9 cellular contexts compared by ENCODE assay signal in the genomic region with DNA sequence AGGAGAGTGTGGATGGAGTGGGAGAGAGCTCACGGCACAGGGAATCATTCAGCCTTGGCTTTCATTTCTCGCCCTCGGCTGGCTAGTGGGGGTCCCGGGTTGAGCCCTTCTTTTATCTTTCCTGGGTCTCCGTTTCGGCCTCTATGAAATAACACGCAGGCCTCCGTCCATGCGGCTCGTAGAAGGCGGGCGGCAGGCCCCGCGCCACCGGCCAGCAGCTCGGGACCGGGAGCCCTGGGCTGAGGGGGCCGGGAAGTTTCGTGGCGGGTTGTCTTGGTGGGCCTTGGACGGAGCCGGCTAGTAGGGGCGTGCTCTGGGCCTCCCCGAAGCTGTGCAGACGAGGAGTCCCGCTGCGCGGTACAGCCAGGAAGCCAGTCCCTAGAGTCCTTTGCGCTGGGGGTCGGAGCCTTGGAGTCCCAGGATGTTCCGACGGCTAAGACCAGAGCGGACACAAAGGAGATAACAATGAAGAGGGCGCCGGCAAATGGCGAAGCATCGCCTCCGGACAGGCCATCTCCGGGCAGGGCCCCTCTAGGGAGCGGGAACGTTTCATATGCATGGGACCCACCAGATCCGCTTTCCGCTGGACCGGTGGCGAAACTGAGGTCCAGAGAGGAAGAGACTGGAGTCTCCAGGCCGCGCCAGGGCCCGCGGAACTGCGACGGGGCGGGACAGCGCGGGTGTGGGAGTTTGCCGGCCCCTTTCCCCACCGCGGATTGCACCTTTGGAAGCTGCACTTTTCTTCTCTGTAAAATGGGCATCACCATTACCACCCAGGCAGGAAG. TPM values are rescaled to one million over a fixed set of nuclear protein-coding genes. Genes with fewer than 3 reads are reported as not detected.
A peak's percentile ranks its signal among the peaks of the same experiment; 100 is the strongest.
DNase-seq lines count a peak whose midpoint lies in the region; ATAC-seq lines count a peak whose summit lies in the region.
"Had no signal": no experiment of that assay in that cellular context is flagged by ENCODE, and none has a peak within 500 bp of the region (broad histone marks: within the 10 kb centered on the region; RNA-seq: fewer than 3 reads in every experiment).

No MANE protein-coding gene starts in this region.

- no peaks in the 10 kb centered on the region for H3K9me3 ChIP-seq in HUES64 (ENCODE audit: insufficient read depth, low read depth, low read length)

- POLR2A ChIA-PET in naive thymus-derived CD8-positive, alpha-beta T cell (lab: Charles Lee): interaction anchor here (0.7 to 2.4 kb wide), 4 partner anchors 9 to 378 kb away, joined by 3 to 20 read pairs (median 5); partner anchors contain the start of gene MAP2K5

- peaks cover 25% of the 10 kb centered on the region for H3K4me1 ChIP-seq in HUES64 (ENCODE audit: insufficient read depth, low read length)

- WGBS in HUES64: 1% methylated on average over 57 of the region's 57 CpGs

- intact Hi-C loops in dendritic cell treated with granulocyte-macrophage colony-stimulating factor and Interleukin-4, amounts not matched to agents 40 ng/mL and 50 ng/mL, for 4 days (cut with micrococcal nuclease): loop anchor here (1.0 to 10.0 kb wide), 3 partner anchors 378 to 891 kb away; no protein-coding TSS in a partner anchor

- DNase-seq in AG20443 (ENCODE audit: low spot score): peak; percentile 13
- peak in 1 of 10 donors; percentile 30 for DNase-seq in naive thymus-derived CD8-positive, alpha-beta T cell
- DNase-seq in NCI-H2029 (lab: John Stamatoyannopoulos, UW): no peak
- DNase-seq: NCI-H1930 had no signal

- H3K27me3 Mint-ChIP-seq in dendritic cell treated with granulocyte-macrophage colony-stimulating factor and Interleukin-4, amounts not matched to agents 40 ng/mL and 50 ng/mL, for 4 days: peaks cover 60% of the 10 kb centered on the region
- H3K27me3 Mint-ChIP-seq in naive thymus-derived CD8-positive, alpha-beta T cell: peaks cover 21 to 61% (median 39%) of the 10 kb centered on the region in 5 donors

- H3K9ac ChIP-seq in HUES64 (ENCODE audit: low read depth, low read length): no peak overlapping the region; the same call in 1 of the 2 replicates

- no peaks in the 10 kb centered on the region for H3K9me3 Mint-ChIP-seq in dendritic cell treated with granulocyte-macrophage colony-stimulating factor and Interleukin-4, amounts not matched to agents 40 ng/mL and 50 ng/mL, for 4 days
- H3K9me3 Mint-ChIP-seq in naive thymus-derived CD8-positive, alpha-beta T cell: peaks cover 0 to 5% (median 2%) of the 10 kb centered on the region in 9 donors

- H3K27ac Mint-ChIP-seq in dendritic cell treated with granulocyte-macrophage colony-stimulating factor and Interleukin-4, amounts not matched to agents 40 ng/mL and 50 ng/mL, for 4 days: peak overlapping the region; percentile 32
- peak overlapping the region in 2 of 10 donors; percentile 19 to 43 for H3K27ac Mint-ChIP-seq in naive thymus-derived CD8-positive, alpha-beta T cell

- H3K27me3 ChIP-seq in HUES64 (ENCODE audit: insufficient read depth, low read length): peaks cover 89% of the 10 kb centered on the region

- peaks cover 69% of the 10 kb centered on the region for H3K4me1 Mint-ChIP-seq in dendritic cell treated with granulocyte-macrophage colony-stimulating factor and Interleukin-4, amounts not matched to agents 40 ng/mL and 50 ng/mL, for 4 days (ENCODE audit: low read depth)
- H3K4me1 Mint-ChIP-seq in naive thymus-derived CD8-positive, alpha-beta T cell: peaks cover 24 to 62% (median 54%) of the 10 kb centered on the region in 4 donors

- no peak for ATAC-seq in naive thymus-derived CD8-positive, alpha-beta T cell
- no peak for ATAC-seq in HG03521 (IDR thresholded peaks at IDR 0.05; ENCODE audit: unreplicated experiment)
- no peak for ATAC-seq in GM18511 (IDR thresholded peaks at IDR 0.05; ENCODE audit: unreplicated experiment)
- ATAC-seq in GM21423 (IDR thresholded peaks at IDR 0.05; ENCODE audit: unreplicated experiment): no peak

- H3K27ac ChIP-seq in HUES64 (ENCODE audit: low read depth, low read length): no peak overlapping the region

- H3K36me3 ChIP-seq in HUES64 (ENCODE audit: insufficient read depth, low read length): no peaks in the 10 kb centered on the region

- peak overlapping the region; percentile 70 for H3K4me3 Mint-ChIP-seq in dendritic cell treated with granulocyte-macrophage colony-stimulating factor and Interleukin-4, amounts not matched to agents 40 ng/mL and 50 ng/mL, for 4 days
- H3K4me3 Mint-ChIP-seq in naive thymus-derived CD8-positive, alpha-beta T cell: peak overlapping the region; percentile 77 to 89 (median 85)

- H3K4me3 ChIP-seq in HUES64 (ENCODE audit: low read length): peak overlapping the region; percentile 52

- H3K36me3 Mint-ChIP-seq in dendritic cell treated with granulocyte-macrophage colony-stimulating factor and Interleukin-4, amounts not matched to agents 40 ng/mL and 50 ng/mL, for 4 days (ENCODE audit: low read depth): no peaks in the 10 kb centered on the region
- H3K36me3 Mint-ChIP-seq in naive thymus-derived CD8-positive, alpha-beta T cell: peaks cover 0 to 4% (median 0%) of the 10 kb centered on the region in 3 donors

RNA-seq across cellular contexts. Expression of gene RNU6-1, which starts 4.3 kb away (rescaled TPM):
- polyA plus RNA-seq in HUES64 (2013, experiment 1 of 2): under 0.01 TPM
- under 0.01 TPM for polyA plus RNA-seq in HUES64 (2013, experiment 2 of 2)
- total RNA-seq in naive thymus-derived CD8-positive, alpha-beta T cell: not detected
- not detected for polyA plus RNA-seq in naive thymus-derived CD8-positive, alpha-beta T cell

RNA-seq across cellular contexts. Expression of gene SKOR1, which starts 10.2 kb away (rescaled TPM):
- 0.05 TPM for polyA plus RNA-seq in HUES64 (2013, experiment 1 of 2)
- polyA plus RNA-seq in HUES64 (2013, experiment 2 of 2): not detected
- 1 to 10 TPM; 1.0 to 1.4 TPM for total RNA-seq in naive thymus-derived CD8-positive, alpha-beta T cell
- under 1 TPM in 1 of 3 donors, not detected in 2; 0.05 TPM for polyA plus RNA-seq in naive thymus-derived CD8-positive, alpha-beta T cell
